Comparison of ENCODE assay signal across 1 cellular context in the genomic region with DNA sequence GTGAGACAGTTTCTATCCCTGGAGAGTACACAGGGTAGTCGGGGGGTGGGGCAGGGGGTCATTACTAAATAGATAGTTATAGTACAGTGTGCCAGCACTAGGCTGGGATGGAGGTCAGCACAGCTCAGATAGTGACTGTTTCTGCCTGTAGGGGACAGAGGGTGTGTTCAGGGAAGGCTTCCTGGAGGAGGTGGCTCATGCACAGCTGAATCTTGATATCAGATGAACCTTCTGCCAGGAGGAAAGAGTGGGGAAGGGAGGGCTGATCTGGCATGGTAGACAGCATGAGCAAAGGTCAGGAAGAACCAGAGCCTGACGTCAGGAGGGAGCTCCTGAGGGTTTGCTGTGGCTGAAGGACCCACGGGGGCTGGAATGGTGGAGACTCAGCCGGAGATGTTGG.
TF ChIP-seq lines count a peak whose summit lies in the region.

No MANE protein-coding gene starts in this region.

TF ChIP-seq in H1, 55 proteins besides CTCF, POLR2A, EP300 and RAD21 (continued from another document):
- TF ChIP-seq, protein P1, sequence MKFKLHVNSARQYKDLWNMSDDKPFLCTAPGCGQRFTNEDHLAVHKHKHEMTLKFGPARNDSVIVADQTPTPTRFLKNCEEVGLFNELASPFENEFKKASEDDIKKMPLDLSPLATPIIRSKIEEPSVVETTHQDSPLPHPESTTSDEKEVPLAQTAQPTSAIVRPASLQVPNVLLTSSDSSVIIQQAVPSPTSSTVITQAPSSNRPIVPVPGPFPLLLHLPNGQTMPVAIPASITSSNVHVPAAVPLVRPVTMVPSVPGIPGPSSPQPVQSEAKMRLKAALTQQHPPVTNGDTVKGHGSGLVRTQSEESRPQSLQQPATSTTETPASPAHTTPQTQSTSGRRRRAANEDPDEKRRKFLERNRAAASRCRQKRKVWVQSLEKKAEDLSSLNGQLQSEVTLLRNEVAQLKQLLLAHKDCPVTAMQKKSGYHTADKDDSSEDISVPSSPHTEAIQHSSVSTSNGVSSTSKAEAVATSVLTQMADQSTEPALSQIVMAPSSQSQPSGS (IDR thresholded peaks at IDR 0.05; ENCODE audit: low read length), result no peak
- TF ChIP-seq FOSL1 (IDR thresholded peaks at IDR 0.05; ENCODE audit: insufficient read depth, low read depth, low read length), result no peak
- TF ChIP-seq KDM4A (IDR thresholded peaks at IDR 0.05; ENCODE audit: low read depth, low read length, severe bottlenecking), result no peak
- no peak for TF ChIP-seq POLR2AphosphoS5 (IDR thresholded peaks at IDR 0.05; ENCODE audit: low read depth, low read length)
- TF ChIP-seq CREB1 (IDR thresholded peaks at IDR 0.05), result no peak
- no peak for TF ChIP-seq PHF8 (conservative IDR thresholded peaks at IDR 0.05; ENCODE audit: low read depth, low read length)
- no peak for TF ChIP-seq CHD2 (IDR thresholded peaks at IDR 0.05; ENCODE audit: low read length)
- no peak for TF ChIP-seq ZNF274 (IDR thresholded peaks at IDR 0.05; ENCODE audit: borderline replicate concordance, extremely low read depth, low read length)
- no peak for TF ChIP-seq RFX5 (IDR thresholded peaks at IDR 0.05; ENCODE audit: borderline replicate concordance, low read depth, low read length)
- TF ChIP-seq CHD7 (IDR thresholded peaks at IDR 0.05; ENCODE audit: insufficient replicate concordance, low read length), result no peak
- TF ChIP-seq YY1 (IDR thresholded peaks at IDR 0.05; ENCODE audit: low read depth, low read length), result no peak
- no peak for TF ChIP-seq ATF3 (IDR thresholded peaks at IDR 0.05; ENCODE audit: insufficient read depth, low read depth, low read length)
